Comparison of ENCODE assay signal across 21 cellular contexts in genomic region chr15:101607102-101607501, GRCh38. TPM values are rescaled to one million over a fixed set of nuclear protein-coding genes. Genes with fewer than 3 reads are reported as not detected.
DNase-seq lines count a peak whose midpoint lies in the region; ATAC-seq, FAIRE-seq and TF ChIP-seq lines count a peak whose summit lies in the region.
"Had no signal": no experiment of that assay in that cellular context is flagged by ENCODE, and none has a peak within 500 bp of the region (broad histone marks: within the 10 kb centered on the region; RNA-seq: fewer than 3 reads in every experiment).

No MANE protein-coding gene starts in this region.

- TF ChIP-seq POLR2A in HepG2 (IDR thresholded peaks at IDR 0.05; ENCODE audit: insufficient read depth in 1 of 2, low read depth in 2 of 2, low read length in 2 of 2) (no peak), right lobe of liver (IDR thresholded peaks at IDR 0.05) (no peak)

- TF ChIP-seq EP300 in HepG2 (IDR thresholded peaks at IDR 0.05; ENCODE audit: low read depth in 2 of 2, low read length in 2 of 2) = no peak
- TF ChIP-seq EP300 in HepG2 (CRISPR knock-in tag; IDR thresholded peaks at IDR 0.05; ENCODE audit: borderline replicate concordance) = no peak

- ATAC-seq in HepG2 (peak; percentile 20; the same call in 1 of the 3 replicates), right lobe of liver (no peak), PC-3 (peak; percentile 77), HG03175 (IDR thresholded peaks at IDR 0.05; ENCODE audit: unreplicated experiment) (no peak)
- ATAC-seq: CD8-positive, alpha-beta T cell had no signal

- H3K27ac ChIP-seq in HepG2 (ENCODE audit: extremely low read length, insufficient read depth, low read length) (no peak overlapping the region), right lobe of liver (no peak overlapping the region), PC-3 (ENCODE audit: low read length) (no peak overlapping the region), osteoblast (ENCODE audit: low read depth, low read length) (no peak overlapping the region)
- H3K27ac ChIP-seq: BLaER1 treated with 17β-estradiol and CSF1 and Interleukin-3, amounts not matched to agents 10 nM and 100 nM; C4-2B had no signal

- H3F3A ChIP-seq in PC-3 (ENCODE audit: low read length, unreplicated experiment) = no peaks in the 10 kb centered on the region

- CTCF ChIA-PET in HepG2 (lab: Yijun Ruan, JAX; ENCODE audit: low intra/inter-chr PET ratio, low total read pairs) (no interaction called here), PC-3 (lab: Charles Lee) (no interaction called here)

- H3K4me2 ChIP-seq in HepG2 (ENCODE audit: low read depth, low read length) = no peak overlapping the region
- H3K4me2 ChIP-seq in PC-3 (ENCODE audit: low read length) = no peak overlapping the region
- H3K4me2 ChIP-seq in osteoblast (ENCODE audit: insufficient read depth, low read length) = no peak overlapping the region

- H3K36me3 ChIP-seq in HepG2 (replicated peaks in 1 of 2; ENCODE audit: control insufficient read depth in 1 of 2, insufficient read depth in 2 of 2, low read length in 2 of 2) (peaks cover 0 to 14% of the 10 kb centered on the region in 2 experiments; a peak in 2 of 5 replicates), right lobe of liver (no peaks in the 10 kb centered on the region), PC-3 (ENCODE audit: low read depth, low read length) (no peaks in the 10 kb centered on the region), osteoblast (ENCODE audit: insufficient read depth, low read length) (no peaks in the 10 kb centered on the region)
- H3K36me3 ChIP-seq: BLaER1 treated with 17β-estradiol and CSF1 and Interleukin-3, amounts not matched to agents 10 nM and 100 nM had no signal

- no peak for FAIRE-seq in HepG2 (lab: Jason Lieb, UNC)
- FAIRE-seq: A204.1, D721Med, G401.6, GM12891, GM19239 had no signal

- H2AFZ ChIP-seq in HepG2 (ENCODE audit: low read length) = no peak overlapping the region
- no peak overlapping the region for H2AFZ ChIP-seq in PC-3 (ENCODE audit: low read length)
- no peak overlapping the region for H2AFZ ChIP-seq in osteoblast (ENCODE audit: low read length)

- intact Hi-C loops in HepG2 (cut with micrococcal nuclease; ENCODE audit: unreplicated experiment) = no loop called here
- intact Hi-C loops in right lobe of liver (cut with DNase I) = no loop called here
- intact Hi-C loops in PC-3 (cut with micrococcal nuclease) = no loop called here

- H3K79me2 ChIP-seq in HepG2 (ENCODE audit: insufficient read depth, low read length) = peaks cover 5% of the 10 kb centered on the region
- no peaks in the 10 kb centered on the region for H3K79me2 ChIP-seq in PC-3 (ENCODE audit: low read length)
- no peaks in the 10 kb centered on the region for H3K79me2 ChIP-seq in osteoblast (ENCODE audit: insufficient read depth, low read length)

- TF ChIP-seq CTCF in HepG2 (CRISPR knock-in tag; IDR thresholded peaks at IDR 0.05) = no peak
- TF ChIP-seq CTCF in right lobe of liver (IDR thresholded peaks at IDR 0.05) = no peak
- no peak for TF ChIP-seq CTCF in PC-3 (conservative IDR thresholded peaks at IDR 0.05; ENCODE audit: low read depth, low read length)
- no peak for TF ChIP-seq CTCF in osteoblast (IDR thresholded peaks at IDR 0.05; ENCODE audit: extremely low read depth, low read depth, low read length)

- no peaks in the 10 kb centered on the region; a peak in 1 of 5 replicates for H3K27me3 ChIP-seq in HepG2 (ENCODE audit: control insufficient read depth in 1 of 2, insufficient read depth in 2 of 2, low read length in 2 of 2)
- no peaks in the 10 kb centered on the region for H3K27me3 ChIP-seq in right lobe of liver
- H3K27me3 ChIP-seq in PC-3 (ENCODE audit: low read length) = peaks cover 5% of the 10 kb centered on the region; the same call in 1 of the 2 replicates
- H3K27me3 ChIP-seq in osteoblast (ENCODE audit: insufficient read depth, low read length) = no peaks in the 10 kb centered on the region
- H3K27me3 ChIP-seq: BLaER1 treated with 17β-estradiol and CSF1 and Interleukin-3, amounts not matched to agents 10 nM and 100 nM had no signal

- TF ChIP-seq RAD21 in HepG2 (CRISPR knock-in tag; IDR thresholded peaks at IDR 0.05) = no peak

- no peaks in the 10 kb centered on the region for H3K9me3 ChIP-seq in HepG2 (ENCODE audit: low read length)
- no peaks in the 10 kb centered on the region for H3K9me3 ChIP-seq in right lobe of liver
- no peaks in the 10 kb centered on the region for H3K9me3 ChIP-seq in PC-3 (ENCODE audit: low read length)
- no peaks in the 10 kb centered on the region for H3K9me3 ChIP-seq in osteoblast (ENCODE audit: low read depth, low read length)
- H3K9me3 ChIP-seq: Caco-2 had no signal

- DNase-seq in HepG2 (ENCODE audit: low spot score) (no peak), right lobe of liver (no peak), PC-3 (peak; percentile 30), osteoblast (ENCODE audit: insufficient read length, low spot score, missing footprints) (peak; percentile 5), dedifferentiated amniotic fluid mesenchymal stem cell (ENCODE audit: extremely low spot score) (no peak)
- DNase-seq: 8988T; AML-193; Caco-2; Calu3; CD4-positive, alpha-beta T cell; CD8-positive, alpha-beta T cell; DMS79 treated with DMSO at 0.1 percent for 48 hours; GF-D8 had no signal

- in situ Hi-C loops in HepG2 (cut with HindIII; ENCODE audit: extremely low pct_ligation_motif_present, low pct_unique_long_range_greater_than_20kb) = no loop called here

- H3K9ac ChIP-seq in HepG2 (ENCODE audit: insufficient read depth, low read depth, low read length) = no peak overlapping the region
- no peak overlapping the region for H3K9ac ChIP-seq in PC-3 (ENCODE audit: low read length)
- H3K9ac ChIP-seq: BLaER1 treated with 17β-estradiol and CSF1 and Interleukin-3, amounts not matched to agents 10 nM and 100 nM had no signal

- H3K9me2 ChIP-seq in PC-3 (replicated peaks; ENCODE audit: low read length) = no peaks in the 10 kb centered on the region

- POLR2A ChIA-PET in HepG2 (lab: Yijun Ruan, JAX) = no interaction called here
- POLR2A ChIA-PET in PC-3 (lab: Charles Lee; ENCODE audit: unreplicated experiment) = no interaction called here

- BruUV-seq in HepG2 (replicated peaks; lab: Mats Ljungman, UMichigan) = no TSS peak
- BruUV-seq in PC-3 (replicated peaks; lab: Mats Ljungman, UMichigan) = no TSS peak

- WGBS in HepG2 (ENCODE audit: low lambda C conversion rate) = 73% methylated on average over 2 of the region's 2 CpGs
- 72% methylated on average over 2 of the region's 2 CpGs for WGBS in right lobe of liver (ENCODE audit: insufficient coverage, low coverage, low lambda C conversion rate, missing lambda C conversion rate)

- no peaks in the 10 kb centered on the region for H4K20me1 ChIP-seq in HepG2 (ENCODE audit: insufficient read depth, low read length)
- no peaks in the 10 kb centered on the region for H4K20me1 ChIP-seq in PC-3 (ENCODE audit: low read length)
- no peaks in the 10 kb centered on the region for H4K20me1 ChIP-seq in osteoblast (ENCODE audit: insufficient read depth, low read length)
- H4K20me1 ChIP-seq: BLaER1 treated with 17β-estradiol and CSF1 and Interleukin-3, amounts not matched to agents 10 nM and 100 nM had no signal

- H3K4me3 ChIP-seq in HepG2 (replicated peaks in 1 of 3; ENCODE audit: insufficient read depth in 1 of 3, low read depth in 2 of 3, low read length in 3 of 3) (no peak overlapping the region), right lobe of liver (no peak overlapping the region), PC-3 (ENCODE audit: low read length) (no peak overlapping the region), osteoblast (ENCODE audit: insufficient read depth, low read length) (no peak overlapping the region)
- H3K4me3 ChIP-seq: BLaER1 treated with 17β-estradiol and CSF1 and Interleukin-3, amounts not matched to agents 10 nM and 100 nM had no signal

- H3K4me1 ChIP-seq in HepG2 (ENCODE audit: insufficient read depth, low read length) (peaks cover 34% of the 10 kb centered on the region), right lobe of liver (no peaks in the 10 kb centered on the region), PC-3 (ENCODE audit: insufficient read depth, low read length) (no peaks in the 10 kb centered on the region), osteoblast (ENCODE audit: insufficient read depth, low read length) (no peaks in the 10 kb centered on the region)

TF ChIP-seq in HepG2, 621 proteins besides CTCF, POLR2A, EP300 and RAD21 (continues in another document):
- TF ChIP-seq LCORL (IDR thresholded peaks at IDR 0.05) = no peak
- TF ChIP-seq LCORL (CRISPR knock-in tag; IDR thresholded peaks at IDR 0.05) = no peak
- no peak for TF ChIP-seq AKAP8 (CRISPR knock-in tag; IDR thresholded peaks at IDR 0.05)

RNA-seq across cellular contexts. Expression of gene TM2D3, which starts 45.1 kb away (rescaled TPM):
- 17.8 and 31.1 TPM in 2 replicates for total RNA-seq in HepG2 (2016; rRNA removed; fragmentation: Illumina TruSeq; extraction: Trizol)
- total RNA-seq in HepG2 (2016; cell fraction: cytosol; rRNA removed; fragmentation: Illumina TruSeq; extraction: Trizol; ENCODE audit: low read depth) = 8.6 and 9.5 TPM in 2 replicates
- total RNA-seq in HepG2 (2016; cell fraction: insoluble cytoplasmic fraction; rRNA removed; fragmentation: Illumina TruSeq; extraction: Trizol) = 21.0 and 33.6 TPM in 2 replicates
- 14.2 and 16.6 TPM in 2 replicates for total RNA-seq in HepG2 (2016; cell fraction: membrane; rRNA removed; fragmentation: Illumina TruSeq; extraction: Trizol)
- 36.0 and 40.5 TPM in 2 replicates for total RNA-seq in HepG2 (2016; cell fraction: nucleus; rRNA removed; fragmentation: Illumina TruSeq; extraction: Trizol)
- 70.6 and 72.7 TPM in 2 replicates for polyA plus RNA-seq in HepG2 (2011; rRNA removed)
- polyA plus RNA-seq in HepG2 (2011; cell fraction: cytosol; rRNA removed) = 57.2 and 64.0 TPM in 2 replicates
- polyA plus RNA-seq in HepG2 (2011; cell fraction: nucleus; rRNA removed) = 46.5 and 49.1 TPM in 2 replicates
- polyA plus RNA-seq in HepG2 (2012) = 54.2 and 56.1 TPM in 2 replicates
- polyA plus RNA-seq in HepG2 (2016; cell fraction: cytosol; fragmentation: Illumina TruSeq; extraction: Trizol; ENCODE audit: low read depth) = 3.8 TPM in 2 replicates
- polyA plus RNA-seq in HepG2 (2016; cell fraction: insoluble cytoplasmic fraction; fragmentation: Illumina TruSeq; extraction: Trizol; ENCODE audit: low read depth) = 18.7 and 22.3 TPM in 2 replicates
- polyA plus RNA-seq in HepG2 (2016; cell fraction: membrane; fragmentation: Illumina TruSeq; extraction: Trizol; ENCODE audit: low read depth) = 5.8 and 6.3 TPM in 2 replicates
- 52.3 and 55.0 TPM in 2 replicates for polyA plus RNA-seq in HepG2 (2016; cell fraction: nucleus; fragmentation: Illumina TruSeq; extraction: Trizol; ENCODE audit: insufficient read depth, low read depth)
- 48.9 and 62.2 TPM in 2 replicates for polyA minus RNA-seq in HepG2 (2011; rRNA and poly(A)+ RNA removed; ENCODE audit: low replicate concordance)
- polyA minus RNA-seq in HepG2 (2011; cell fraction: cytosol; rRNA and poly(A)+ RNA removed) = 32.5 and 41.6 TPM in 2 replicates
- 114 and 124 TPM in 2 replicates for polyA minus RNA-seq in HepG2 (2011; cell fraction: nucleus; rRNA and poly(A)+ RNA removed)
- 10 to 100 TPM; 29.5 to 46.9 (median 40.8) TPM for total RNA-seq in right lobe of liver
- total RNA-seq in PC-3 (2014; rRNA removed) = 18.4 and 23.3 TPM in 2 replicates
- 31.8 and 32.6 TPM in 2 replicates for total RNA-seq in osteoblast

Comparison
In these comparisons a context has a peak if more than half of its experiments do, and no peak if none do; other contexts are left out.
1. ATAC-seq: peak in HepG2 (single experiment) and PC-3 (single experiment); none in right lobe of liver (0 of 4) and HG03175 (single experiment).
2. DNase-seq: peak in PC-3 (single experiment) and osteoblast (single experiment); none in HepG2 (single experiment), right lobe of liver (0 of 3) and dedifferentiated amniotic fluid mesenchymal stem cell (single experiment).